In the genomic region with DNA sequence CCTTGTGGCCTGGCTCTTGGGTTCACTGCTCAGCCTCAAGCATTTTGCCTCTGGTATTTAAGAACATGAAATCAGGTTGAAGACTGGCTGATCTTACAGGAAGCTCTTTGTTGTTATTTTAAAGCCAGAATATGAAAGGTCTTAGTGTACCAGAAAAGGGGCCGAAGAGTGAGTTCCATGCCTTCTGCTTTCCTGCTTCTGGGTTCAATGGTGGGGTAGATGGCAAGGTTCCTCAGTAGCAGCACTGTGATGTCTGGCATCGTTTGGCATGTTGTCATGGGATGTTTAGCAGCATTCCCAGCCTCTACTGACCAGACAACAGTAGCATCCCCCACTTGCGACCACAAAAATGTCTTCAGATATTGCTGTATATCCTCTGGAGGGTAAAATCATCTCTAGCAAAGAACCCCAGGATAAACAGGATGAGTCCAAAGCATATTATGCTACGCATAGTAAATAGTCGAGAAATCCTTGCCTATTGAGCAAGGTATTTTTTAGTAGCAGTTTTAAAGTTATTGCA, we compare ENCODE assay signal across 11 cellular contexts. TPM values are rescaled to one million over a fixed set of nuclear protein-coding genes. Genes with fewer than 3 reads are reported as not detected.
A peak's percentile ranks its signal among the peaks of the same experiment; 100 is the strongest.
DNase-seq lines count a peak whose midpoint lies in the region; ATAC-seq and TF ChIP-seq lines count a peak whose summit lies in the region.
"Had no signal": no experiment of that assay in that cellular context is flagged by ENCODE, and none has a peak within 500 bp of the region (broad histone marks: within the 10 kb centered on the region; RNA-seq: fewer than 3 reads in every experiment).

No MANE protein-coding gene starts in this region.

- intact Hi-C loops in CD4-positive, alpha-beta T cell (cut with DNase I, micrococcal nuclease) = loop anchor here in 1 of 2 experiments (10.0 kb wide), 1 partner anchor 272 kb away; a partner anchor contains a TSS

- no peak overlapping the region for H3K9ac ChIP-seq in Karpas-422 (ENCODE audit: low read length)

- no peak overlapping the region for H3K4me2 ChIP-seq in Karpas-422 (ENCODE audit: low read depth, low read length, poor library complexity, severe bottlenecking)

- H3K27ac Mint-ChIP-seq in CD4-positive, alpha-beta T cell = peak overlapping the region; percentile 55
- no peak overlapping the region for H3K27ac Mint-ChIP-seq in nephron

- in situ Hi-C loops in brain microvascular endothelial cell (cut with HindIII; ENCODE audit: low pct_ligation_motif_present, low sequenced_read_pairs) = no loop called here

- peak overlapping the region; percentile 96; the same call in 1 of the 2 replicates for H3K4me3 ChIP-seq in Jurkat, Clone E6-1 (ENCODE audit: low read length)
- no peak overlapping the region for H3K4me3 ChIP-seq in brain microvascular endothelial cell (ENCODE audit: low read depth, low read length)
- no peak overlapping the region for H3K4me3 ChIP-seq in Karpas-422 (ENCODE audit: low read length)

- H3K4me3 Mint-ChIP-seq in CD4-positive, alpha-beta T cell = peak overlapping the region; percentile 71
- H3K4me3 Mint-ChIP-seq in nephron = peak overlapping the region; percentile 94 to 97 (median 95)

- CTCF ChIA-PET in CD4-positive, alpha-beta T cell (lab: Charles Lee) = interaction anchor here (3.2 kb wide), 1 partner anchor 49 kb away, joined by 19 read pairs; a partner anchor contains a TSS

- no peaks in the 10 kb centered on the region for H3K9me3 ChIP-seq in CD4-positive, alpha-beta T cell (ENCODE audit: control insufficient read depth, low read length)
- H3K9me3 ChIP-seq in Karpas-422 (ENCODE audit: low read length) = no peaks in the 10 kb centered on the region
- H3K9me3 ChIP-seq: ascending aorta had no signal

- no peak overlapping the region for H2AFZ ChIP-seq in Karpas-422 (ENCODE audit: low read length)

- no peaks in the 10 kb centered on the region for H3K27me3 ChIP-seq in CD4-positive, alpha-beta T cell (ENCODE audit: control insufficient read depth, insufficient read depth, low read length)
- no peaks in the 10 kb centered on the region for H3K27me3 ChIP-seq in brain microvascular endothelial cell (replicated peaks)
- H3K27me3 ChIP-seq in Karpas-422 (ENCODE audit: low read length) = no peaks in the 10 kb centered on the region
- H3K27me3 ChIP-seq: ascending aorta had no signal

- H3K36me3 Mint-ChIP-seq in CD4-positive, alpha-beta T cell (ENCODE audit: low read depth) = peaks cover 43% of the 10 kb centered on the region
- no peaks in the 10 kb centered on the region for H3K36me3 Mint-ChIP-seq in nephron (ENCODE audit: low read depth)

- POLR2A ChIA-PET in CD4-positive, alpha-beta T cell (lab: Charles Lee) = interaction anchor here (3.5 to 4.3 kb wide), 2 partner anchors 19 to 25 kb away, joined by 17 to 94 read pairs; a partner anchor contains a TSS

- peaks cover 47% of the 10 kb centered on the region for H3K4me1 ChIP-seq in Karpas-422 (ENCODE audit: low read length)

- H3K9me3 Mint-ChIP-seq in CD4-positive, alpha-beta T cell = no peaks in the 10 kb centered on the region
- H3K9me3 Mint-ChIP-seq in nephron = no peaks in the 10 kb centered on the region

- no peak for TF ChIP-seq CTCF in CD4-positive, alpha-beta T cell (IDR thresholded peaks at IDR 0.05)
- TF ChIP-seq CTCF in brain microvascular endothelial cell (IDR thresholded peaks at IDR 0.05; ENCODE audit: low read depth, low read length, missing control alignments) (no peak), nephron (IDR thresholded peaks at IDR 0.05; ENCODE audit: unreplicated experiment in 3 of 3) (no peak)

- no peaks in the 10 kb centered on the region for H3K36me3 ChIP-seq in brain microvascular endothelial cell (replicated peaks)
- H3K36me3 ChIP-seq in Karpas-422 (ENCODE audit: insufficient read depth, low read length) = no peaks in the 10 kb centered on the region
- H3K36me3 ChIP-seq: ascending aorta had no signal

- H3K9me2 ChIP-seq in Karpas-422 (replicated peaks; ENCODE audit: insufficient read depth, low read length) = no peaks in the 10 kb centered on the region

- ATAC-seq in CD4-positive, alpha-beta T cell (ENCODE audit: poor library complexity) = no peak
- ATAC-seq in HG02798 (IDR thresholded peaks at IDR 0.05; ENCODE audit: poor library complexity, unreplicated experiment) (no peak), HG02763 (IDR thresholded peaks at IDR 0.05; ENCODE audit: unreplicated experiment) (no peak)
- ATAC-seq: esophagus mucosa had no signal

- peaks cover 17% of the 10 kb centered on the region for H3K79me2 ChIP-seq in Karpas-422 (ENCODE audit: low read length)

- peaks cover 36% of the 10 kb centered on the region; the same call in 1 of the 2 replicates for H4K20me1 ChIP-seq in Karpas-422 (ENCODE audit: insufficient read depth, low read depth, low read length)

- no peak for DNase-seq in CD4-positive, alpha-beta T cell
- no peak for DNase-seq in Jurkat, Clone E6-1 (ENCODE audit: low read depth, low spot score)
- DNase-seq in brain microvascular endothelial cell (peak; percentile 22), Karpas-422 (no peak)
- DNase-seq: DMS53 had no signal

- H3K27ac ChIP-seq in CD4-positive, alpha-beta T cell (ENCODE audit: low read depth, low read length) = no peak overlapping the region
- H3K27ac ChIP-seq in brain microvascular endothelial cell (no peak overlapping the region), Karpas-422 (ENCODE audit: low read length) (no peak overlapping the region)
- H3K27ac ChIP-seq: ascending aorta, RWPE1 had no signal

- peaks cover 86% of the 10 kb centered on the region for H3K4me1 Mint-ChIP-seq in CD4-positive, alpha-beta T cell (ENCODE audit: low read depth)
- peaks cover 65% of the 10 kb centered on the region for H3K4me1 Mint-ChIP-seq in nephron

- peaks cover 4% of the 10 kb centered on the region for H3K27me3 Mint-ChIP-seq in CD4-positive, alpha-beta T cell
- H3K27me3 Mint-ChIP-seq in nephron (ENCODE audit: low read depth) = no peaks in the 10 kb centered on the region

RNA-seq across cellular contexts. Expression of a gene that starts 2.4 kb away (rescaled TPM):
- 10 to 100 TPM; 41.6 to 42.2 TPM for total RNA-seq in CD4-positive, alpha-beta T cell
- 93.9 TPM for polyA plus RNA-seq in Jurkat, Clone E6-1 (2012; ENCODE audit: insufficient read depth, insufficient read length)
- 7.9 and 11.2 TPM in 2 replicates for total RNA-seq in Karpas-422 (2014; rRNA removed; shearing (Covaris generic); ENCODE audit: low replicate concordance)

RNA-seq across cellular contexts. Expression of a gene that starts 3.1 kb away (rescaled TPM):
- 10 to 100 TPM; 25.7 to 29.6 TPM for total RNA-seq in CD4-positive, alpha-beta T cell
- polyA plus RNA-seq in Jurkat, Clone E6-1 (2012; ENCODE audit: insufficient read depth, insufficient read length) = 133 TPM
- total RNA-seq in Karpas-422 (2014; rRNA removed; shearing (Covaris generic); ENCODE audit: low replicate concordance) = 19.5 and 22.0 TPM in 2 replicates

RNA-seq across cellular contexts. Expression of a gene that starts 26.3 kb away (rescaled TPM):
- total RNA-seq in CD4-positive, alpha-beta T cell = 10 to 100 TPM; 25.7 to 26.0 TPM
- polyA plus RNA-seq in Jurkat, Clone E6-1 (2012; ENCODE audit: insufficient read depth, insufficient read length) = 294 TPM
- total RNA-seq in Karpas-422 (2014; rRNA removed; shearing (Covaris generic); ENCODE audit: low replicate concordance) = 30.0 and 54.0 TPM in 2 replicates

RNA-seq across cellular contexts. Expression of a gene that starts 26.5 kb away (rescaled TPM):
- 10 to 100 TPM; 15.0 to 16.3 TPM for total RNA-seq in CD4-positive, alpha-beta T cell
- 62.2 TPM for polyA plus RNA-seq in Jurkat, Clone E6-1 (2012; ENCODE audit: insufficient read depth, insufficient read length)
- total RNA-seq in Karpas-422 (2014; rRNA removed; shearing (Covaris generic); ENCODE audit: low replicate concordance) = 9.6 and 9.9 TPM in 2 replicates

RNA-seq across cellular contexts. Expression of a gene that starts 49.3 kb away (rescaled TPM):
- 1 to 10 TPM; 1.3 to 1.5 TPM for total RNA-seq in CD4-positive, alpha-beta T cell
- 58.1 TPM for polyA plus RNA-seq in Jurkat, Clone E6-1 (2012; ENCODE audit: insufficient read depth, insufficient read length)
- not detected in 2 replicates for total RNA-seq in Karpas-422 (2014; rRNA removed; shearing (Covaris generic); ENCODE audit: low replicate concordance)
- total RNA-seq: ascending aorta, esophagus mucosa had no signal
